Comparison of ENCODE assay signal across 9 cellular contexts in genomic region chr1:26090893-26091292, GRCh38. TPM values are rescaled to one million over a fixed set of nuclear protein-coding genes. Genes with fewer than 3 reads are reported as not detected.
"Had no signal": no experiment of that assay in that cellular context is flagged by ENCODE, and none has a peak within 500 bp of the region (broad histone marks: within the 10 kb centered on the region; RNA-seq: fewer than 3 reads in every experiment).

No MANE protein-coding gene starts in this region.

- ATAC-seq: HepG2 had no signal

- DNase-seq: IMR-90, KBM-7, KG1 had no signal

- FAIRE-seq: HepG2, HTR-8/SVneo had no signal

- H3K27ac Mint-ChIP-seq: IgD-negative memory B cell had no signal

- H3K27ac ChIP-seq: HL-60, KMS-11 had no signal

- H3K9ac ChIP-seq: KMS-11 had no signal

- H3K4me1 Mint-ChIP-seq: IgD-negative memory B cell had no signal

- H3K9me3 Mint-ChIP-seq: IgD-negative memory B cell had no signal

- H3K4me3 Mint-ChIP-seq: IgD-negative memory B cell had no signal

- H3K4me2 ChIP-seq: KMS-11 had no signal

RNA-seq across cellular contexts. Expression of gene TRIM63, which starts 23.5 kb away (rescaled TPM):
- total RNA-seq: HepG2, HT1080, IMR-90 had no signal
- polyA plus RNA-seq: HepG2, IgD-negative memory B cell, IMR-90 had no signal

RNA-seq across cellular contexts. Expression of gene SLC30A2, which starts 45.0 kb away (rescaled TPM):
- total RNA-seq: HepG2, HT1080, IMR-90 had no signal
- polyA plus RNA-seq: HepG2, IgD-negative memory B cell, IMR-90 had no signal
